24 cellular contexts compared by ENCODE assay signal in genomic region chr16:30543067-30543466, GRCh38.
"Had no signal": no experiment of that assay in that cellular context is flagged by ENCODE, and none has a peak within 500 bp of the region (broad histone marks: within the 10 kb centered on the region; RNA-seq: fewer than 3 reads in every experiment).

No MANE protein-coding gene starts in this region.

- DNase-seq: islet precursor cell; left ventricle myocardium inferior; midbrain; mucosa of descending colon; naive thymus-derived CD4-positive, alpha-beta T cell; nucleus accumbens; pancreas; posterior cingulate gyrus; retina; right cardiac atrium; sigmoid colon; small intestine; spleen; stimulated activated CD4-positive, alpha-beta T cell treated with anti-CD3 and anti-CD28 coated beads, Interleukin-4, amount 100 ng/mL, for 24 hours; stimulated activated naive CD4-positive, alpha-beta T cell; substantia nigra; uterus had no signal

- H3K27ac ChIP-seq: left ventricle myocardium inferior, pancreas, prostate gland, sigmoid colon, spleen, tibial nerve, uterus had no signal

- H3K4me3 Mint-ChIP-seq: naive thymus-derived CD4-positive, alpha-beta T cell; natural killer cell treated with Interleukin-12 subunit alpha and Interleukin-12 subunit beta and Interleukin-15 and Interleukin-18, amount 100 ng/mL, for 72 hours; stimulated activated effector memory CD8-positive, alpha-beta T cell treated with anti-CD3 and anti-CD28 coated beads, Interleukin-12 subunit alpha, Interleukin-12 subunit beta, amount 100 ng/mL, for 72 hours; stimulated activated naive CD8-positive, alpha-beta T cell treated with anti-CD3 and anti-CD28 coated beads, Interleukin-15, Interleukin-2, amounts not matched to agents 100 ng/mL and 50 ng/mL, for 24 hours; type B pancreatic cell had no signal

- H3K27ac Mint-ChIP-seq: naive thymus-derived CD4-positive, alpha-beta T cell; natural killer cell treated with Interleukin-12 subunit alpha and Interleukin-12 subunit beta and Interleukin-15 and Interleukin-18, amount 100 ng/mL, for 72 hours; stimulated activated effector memory CD8-positive, alpha-beta T cell treated with anti-CD3 and anti-CD28 coated beads, Interleukin-12 subunit alpha, Interleukin-12 subunit beta, amount 100 ng/mL, for 72 hours; stimulated activated naive CD8-positive, alpha-beta T cell treated with anti-CD3 and anti-CD28 coated beads, Interleukin-15, Interleukin-2, amounts not matched to agents 100 ng/mL and 50 ng/mL, for 24 hours; type B pancreatic cell had no signal

- H3K27me3 ChIP-seq: pancreas, sigmoid colon, spleen, tibial nerve, uterus had no signal

- ATAC-seq: mucosa of descending colon; naive thymus-derived CD4-positive, alpha-beta T cell; natural killer cell treated with Interleukin-12 subunit alpha and Interleukin-12 subunit beta and Interleukin-15 and Interleukin-18, amount 100 ng/mL, for 72 hours; pancreas; right cardiac atrium; stimulated activated effector memory CD8-positive, alpha-beta T cell treated with anti-CD3 and anti-CD28 coated beads, Interleukin-12 subunit alpha, Interleukin-12 subunit beta, amount 100 ng/mL, for 72 hours had no signal

- H3K36me3 Mint-ChIP-seq: natural killer cell treated with Interleukin-12 subunit alpha and Interleukin-12 subunit beta and Interleukin-15 and Interleukin-18, amount 100 ng/mL, for 72 hours had no signal

- H3K9me3 ChIP-seq: left ventricle myocardium inferior, mucosa of descending colon, pancreas, prostate gland, sigmoid colon, spleen, tibial nerve, uterus had no signal

- H3K4me3 ChIP-seq: left ventricle myocardium inferior, lung, mucosa of descending colon, pancreas, prostate gland, sigmoid colon, spleen, tibial nerve, uterus had no signal

- H3K4me1 ChIP-seq: prostate gland, sigmoid colon, uterus had no signal

- FAIRE-seq: pancreas, small intestine had no signal

- H3K9me3 Mint-ChIP-seq: naive thymus-derived CD4-positive, alpha-beta T cell; natural killer cell treated with Interleukin-12 subunit alpha and Interleukin-12 subunit beta and Interleukin-15 and Interleukin-18, amount 100 ng/mL, for 72 hours; stimulated activated effector memory CD8-positive, alpha-beta T cell treated with anti-CD3 and anti-CD28 coated beads, Interleukin-12 subunit alpha, Interleukin-12 subunit beta, amount 100 ng/mL, for 72 hours; stimulated activated naive CD8-positive, alpha-beta T cell treated with anti-CD3 and anti-CD28 coated beads, Interleukin-15, Interleukin-2, amounts not matched to agents 100 ng/mL and 50 ng/mL, for 24 hours; type B pancreatic cell had no signal

- H3K27me3 Mint-ChIP-seq: naive thymus-derived CD4-positive, alpha-beta T cell; natural killer cell treated with Interleukin-12 subunit alpha and Interleukin-12 subunit beta and Interleukin-15 and Interleukin-18, amount 100 ng/mL, for 72 hours; stimulated activated naive CD8-positive, alpha-beta T cell treated with anti-CD3 and anti-CD28 coated beads, Interleukin-15, Interleukin-2, amounts not matched to agents 100 ng/mL and 50 ng/mL, for 24 hours; type B pancreatic cell had no signal

- H3K36me3 ChIP-seq: left ventricle myocardium inferior, pancreas, prostate gland, sigmoid colon, spleen, tibial nerve, uterus had no signal
